ENCODE assay signal across 27 cellular contexts in the genomic region with DNA sequence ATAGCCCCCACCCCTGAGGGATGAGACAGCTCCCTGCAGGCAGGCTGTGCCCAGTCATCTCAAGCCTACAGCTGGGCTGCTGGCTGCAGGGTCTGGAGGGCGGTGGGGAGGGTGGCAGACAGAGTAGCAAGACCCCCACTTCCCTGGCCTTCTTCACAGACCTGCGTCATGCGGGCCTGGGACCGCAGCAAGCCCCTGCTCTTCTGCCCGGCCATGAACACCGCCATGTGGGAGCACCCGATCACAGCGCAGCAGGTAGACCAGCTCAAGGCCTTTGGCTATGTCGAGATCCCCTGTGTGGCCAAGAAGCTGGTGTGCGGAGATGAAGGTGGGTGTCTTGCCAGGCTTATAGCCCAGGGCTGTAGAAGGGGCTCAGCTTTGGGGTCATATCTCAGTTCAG. TPM values are rescaled to one million over a fixed set of nuclear protein-coding genes. Genes with fewer than 3 reads are reported as not detected.
DNase-seq lines count a peak whose midpoint lies in the region; ATAC-seq and TF ChIP-seq lines count a peak whose summit lies in the region.
"Had no signal": no experiment of that assay in that cellular context is flagged by ENCODE, and none has a peak within 500 bp of the region (broad histone marks: within the 10 kb centered on the region; RNA-seq: fewer than 3 reads in every experiment).

No MANE protein-coding gene starts in this region.

- POLR2A ChIA-PET in CD4-positive, alpha-beta memory T cell (lab: Charles Lee; ENCODE audit: partially characterized antibody), result no interaction called here

- intact Hi-C loops in right cardiac atrium (cut with DNase I), result no loop called here
- intact Hi-C loops in Right ventricle myocardium inferior (cut with DNase I), result no loop called here
- intact Hi-C loops in psoas muscle (cut with DNase I), result no loop called here
- intact Hi-C loops in CD4-positive, alpha-beta memory T cell (cut with micrococcal nuclease), result no loop called here

- CTCF ChIA-PET in CD4-positive, alpha-beta memory T cell (lab: Charles Lee; ENCODE audit: partially characterized antibody), result no interaction called here

- H3K27me3 ChIP-seq in right cardiac atrium (ENCODE audit: control insufficient read depth, insufficient read depth), result no peaks in the 10 kb centered on the region
- H3K27me3 ChIP-seq in psoas muscle (ENCODE audit: insufficient read depth in 3 of 3, low read length in 2 of 3), result no peaks in the 10 kb centered on the region
- H3K27me3 ChIP-seq in CD4-positive, alpha-beta memory T cell (ENCODE audit: insufficient read depth, low read length), result no peaks in the 10 kb centered on the region
- H3K27me3 ChIP-seq: hepatocyte had no signal

- H3K4me1 ChIP-seq in right cardiac atrium (ENCODE audit: control insufficient read depth, insufficient read depth, low read length), result peaks cover 43% of the 10 kb centered on the region
- H3K4me1 ChIP-seq in psoas muscle, result peaks cover 47% of the 10 kb centered on the region
- peaks cover 29% of the 10 kb centered on the region for H3K4me1 ChIP-seq in CD4-positive, alpha-beta memory T cell (ENCODE audit: insufficient read depth, low read length)
- H3K4me1 ChIP-seq: HAP-1 had no signal

- no peak overlapping the region for H3K27ac Mint-ChIP-seq in CD4-positive, alpha-beta memory T cell
- H3K27ac Mint-ChIP-seq: activated CD4-positive, alpha-beta memory T cell treated with anti-CD3 and anti-CD28 coated beads for 36 hours; activated T-cell treated with anti-CD3 and anti-CD28 coated beads, Interleukin-2, amount 50 U/mL, for 72 hours; memory B cell had no signal

- TF ChIP-seq CTCF in VCaP (conservative IDR thresholded peaks at IDR 0.05) (no peak), psoas muscle (IDR thresholded peaks at IDR 0.05) (no peak)

- H3K36me3 Mint-ChIP-seq in CD4-positive, alpha-beta memory T cell, result peaks cover 8 to 13% of the 10 kb centered on the region in 2 donors

- H3K9me3 ChIP-seq in right cardiac atrium (ENCODE audit: control insufficient read depth, low read length), result no peaks in the 10 kb centered on the region
- H3K9me3 ChIP-seq in psoas muscle, result no peaks in the 10 kb centered on the region
- no peaks in the 10 kb centered on the region for H3K9me3 ChIP-seq in CD4-positive, alpha-beta memory T cell (ENCODE audit: control insufficient read depth in 1 of 2, low read length in 2 of 2)
- H3K9me3 ChIP-seq: A549, HAP-1 had no signal

- H3K4me3 ChIP-seq in right cardiac atrium (ENCODE audit: low read length) (no peak overlapping the region), psoas muscle (no peak overlapping the region)
- no peak overlapping the region for H3K4me3 ChIP-seq in CD4-positive, alpha-beta memory T cell (ENCODE audit: low read length in 2 of 2)
- H3K4me3 ChIP-seq: A549, HAP-1, hepatocyte had no signal

- ATAC-seq in right cardiac atrium (no peak), Right ventricle myocardium inferior (no peak), psoas muscle (no peak), GM19463 (IDR thresholded peaks at IDR 0.05; ENCODE audit: unreplicated experiment) (no peak)
- ATAC-seq: A549; activated CD4-positive, CD25-positive, alpha-beta regulatory T cell treated with anti-CD3 and anti-CD28 coated beads, Interleukin-2, amount 50 U/mL, for 24 hours; activated T-cell treated with anti-CD3 and anti-CD28 coated beads, Interleukin-2, amount 50 U/mL, for 72 hours had no signal

- H3K4me1 Mint-ChIP-seq in CD4-positive, alpha-beta memory T cell, result peaks cover 7 to 29% (median 18%) of the 10 kb centered on the region in 4 donors

- no peak overlapping the region for H3K4me3 Mint-ChIP-seq in CD4-positive, alpha-beta memory T cell
- H3K4me3 Mint-ChIP-seq: activated CD4-positive, alpha-beta memory T cell treated with anti-CD3 and anti-CD28 coated beads for 36 hours; central memory CD8-positive, alpha-beta T cell; memory B cell had no signal

- WGBS in right cardiac atrium, result 98% methylated on average over 10 of the region's 10 CpGs
- 97 to 98% (median 98%) methylated on average over 10 of the region's 10 CpGs for WGBS in psoas muscle, 3 donors

- no peaks in the 10 kb centered on the region for H3K36me3 ChIP-seq in psoas muscle (ENCODE audit: insufficient read depth in 1 of 2, low read depth in 1 of 2)
- H3K36me3 ChIP-seq in CD4-positive, alpha-beta memory T cell (ENCODE audit: insufficient read depth, low read length), result no peaks in the 10 kb centered on the region

- DNase-seq in right cardiac atrium (peak in 1 of 3 donors; percentile 52), Right ventricle myocardium inferior (ENCODE audit: missing footprints) (no peak), psoas muscle (no peak), dermis blood vessel endothelial cell (no peak)
- DNase-seq in CD4-positive, alpha-beta memory T cell, result no peak
- DNase-seq in activated CD4-positive, alpha-beta T cell treated with anti-CD3 and anti-CD28 coated beads for 48 hours, result no peak
- DNase-seq: activated CD4-positive, alpha-beta memory T cell treated with anti-CD3 and anti-CD28 coated beads for 36 hours; activated naive CD4-positive, alpha-beta T cell; activated T-cell treated with anti-CD3 and anti-CD28 coated beads, Interleukin-2, amount 50 U/mL, for 72 hours; DMS53; KG1; NCI-H1417 treated with DMSO at 0.1 percent for 48 hours; NCI-H2081; NCI-H2227 treated with DMSO at 0.1 percent for 48 hours; NCI-H526; NK-92 treated with Interleukin-12 subunit alpha and Interleukin-12 subunit beta, amount 100 ng/mL, for 24 hours; stimulated activated CD4-positive, alpha-beta T cell treated with anti-CD3 and anti-CD28 coated beads, Interleukin-2, amount 100 ng/mL, for 24 hours; T-helper 2 cell; trophoblast cell had no signal

- H3K27ac ChIP-seq in right cardiac atrium (ENCODE audit: low read length) (peak overlapping the region; percentile 49), VCaP (peak overlapping the region; percentile 42; the same call in 1 of the 2 replicates), psoas muscle (peak overlapping the region; percentile 60)
- H3K27ac ChIP-seq in CD4-positive, alpha-beta memory T cell (ENCODE audit: low read depth, low read length), result no peak overlapping the region

- H3K27me3 Mint-ChIP-seq in CD4-positive, alpha-beta memory T cell, result no peaks in the 10 kb centered on the region
- H3K27me3 Mint-ChIP-seq: activated CD4-positive, alpha-beta memory T cell treated with anti-CD3 and anti-CD28 coated beads for 36 hours; central memory CD8-positive, alpha-beta T cell; memory B cell had no signal

- no peaks in the 10 kb centered on the region for H3K9me3 Mint-ChIP-seq in CD4-positive, alpha-beta memory T cell
- H3K9me3 Mint-ChIP-seq: activated CD4-positive, alpha-beta memory T cell treated with anti-CD3 and anti-CD28 coated beads for 36 hours; activated T-cell treated with anti-CD3 and anti-CD28 coated beads, Interleukin-2, amount 50 U/mL, for 72 hours; central memory CD8-positive, alpha-beta T cell; memory B cell had no signal

RNA-seq across cellular contexts. Expression of gene PPCDC, which starts 25.0 kb away (rescaled TPM):
- total RNA-seq in right cardiac atrium (1 to 10 TPM; 4.7 to 6.3 (median 5.2) TPM), Right ventricle myocardium inferior (5.2 TPM), psoas muscle (10 to 100 TPM in 1 of 4 donors, 1 to 10 TPM in 3; 2.4 to 11.7 (median 4.9) TPM), dermis blood vessel endothelial cell (14.0 and 14.5 TPM in 2 replicates)
- polyA plus RNA-seq in right cardiac atrium (12.6 TPM), psoas muscle (10 to 100 TPM; 13.9 to 26.1 (median 24.3) TPM)
- total RNA-seq in CD4-positive, alpha-beta memory T cell, result 10 to 100 TPM; 14.1 to 15.2 TPM
- 10 to 100 TPM in 1 of 2 donors, 1 to 10 TPM in 1; 8.5 to 12.4 TPM for polyA plus RNA-seq in CD4-positive, alpha-beta memory T cell

RNA-seq across cellular contexts. Expression of gene SCAMP5, which starts 53.0 kb away (rescaled TPM):
- 10 to 100 TPM in 1 of 4 donors, 1 to 10 TPM in 3; 4.5 to 10.2 (median 7.4) TPM for total RNA-seq in right cardiac atrium
- 4.7 TPM for polyA plus RNA-seq in right cardiac atrium
- 1.9 TPM for total RNA-seq in Right ventricle myocardium inferior
- 1 to 10 TPM in 1 of 4 donors, under 1 TPM in 2, not detected in 1; 0.23 to 6.3 (median 0.97) TPM for total RNA-seq in psoas muscle
- polyA plus RNA-seq in psoas muscle, result 1 to 10 TPM in 1 of 3 donors, under 1 TPM in 2; 0.03 to 2.1 (median 0.16) TPM
- under 1 TPM; 0.26 to 0.33 TPM for total RNA-seq in CD4-positive, alpha-beta memory T cell
- under 1 TPM in 1 of 2 donors, not detected in 1; 0.15 TPM for polyA plus RNA-seq in CD4-positive, alpha-beta memory T cell
- total RNA-seq in dermis blood vessel endothelial cell, result 9.5 and 11.6 TPM in 2 replicates
